In the genomic region with DNA sequence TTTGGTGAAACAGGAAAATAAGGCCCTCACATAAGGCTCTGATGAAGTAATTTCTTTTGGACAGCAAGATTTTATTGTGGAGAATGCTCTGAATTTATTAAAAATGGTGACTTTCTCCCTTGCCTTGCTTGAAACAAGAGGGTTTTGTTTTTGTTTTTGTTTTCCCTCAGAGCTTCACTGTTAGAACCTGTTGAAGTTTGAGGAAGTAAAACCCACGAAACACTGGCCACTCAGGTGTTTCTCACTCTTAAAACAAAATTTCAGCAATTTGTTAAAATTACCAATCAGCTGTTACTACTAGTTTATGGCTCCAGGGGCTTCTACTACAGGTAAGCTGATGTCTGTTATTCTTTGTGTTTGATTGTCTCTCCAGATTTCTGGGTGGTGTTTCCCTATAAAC, we compare ENCODE assay signal across 17 cellular contexts.
A peak's percentile ranks its signal among the peaks of the same experiment; 100 is the strongest.
DNase-seq lines count a peak whose midpoint lies in the region; ATAC-seq and TF ChIP-seq lines count a peak whose summit lies in the region.
"Had no signal": no experiment of that assay in that cellular context is flagged by ENCODE, and none has a peak within 500 bp of the region (broad histone marks: within the 10 kb centered on the region; RNA-seq: fewer than 3 reads in every experiment).

No MANE protein-coding gene starts in this region.

- H4K20me1 ChIP-seq in MM.1S (ENCODE audit: insufficient read depth, low read length) (no peaks in the 10 kb centered on the region), Karpas-422 (ENCODE audit: insufficient read depth, low read depth, low read length) (no peaks in the 10 kb centered on the region)

- DNase-seq in MM.1S (peak; percentile 24), ureter (ENCODE audit: low spot score) (no peak), NCI-H82 treated with DMSO at 0.1 percent for 48 hours (lab: John Stamatoyannopoulos, UW; ENCODE audit: unreplicated experiment) (no peak), Karpas-422 (no peak), tibial artery (no peak)
- DNase-seq: activated effector memory CD4-positive, alpha-beta T cell treated with anti-CD3 and anti-CD28 coated beads, Interleukin-2, amount 50 U/mL, for 16 hours; AML-193; foreskin melanocyte; Kasumi-1; NCI-H1436; psoas muscle; stomach had no signal

- H2AFZ ChIP-seq in MM.1S (ENCODE audit: low read length) = no peak overlapping the region
- H2AFZ ChIP-seq in Karpas-422 (ENCODE audit: low read length) = no peak overlapping the region

- H3K27me3 ChIP-seq in MM.1S (replicated peaks; ENCODE audit: insufficient read depth, low read length) (no peaks in the 10 kb centered on the region), Karpas-422 (ENCODE audit: low read length) (peaks cover 2% of the 10 kb centered on the region; the same call in 1 of the 2 replicates), tibial artery (no peaks in the 10 kb centered on the region)
- H3K27me3 ChIP-seq: stomach had no signal

- H3K36me3 ChIP-seq in MM.1S (replicated peaks; ENCODE audit: insufficient read depth, low read length) = no peaks in the 10 kb centered on the region
- H3K36me3 ChIP-seq in Karpas-422 (ENCODE audit: insufficient read depth, low read length) = no peaks in the 10 kb centered on the region
- H3K36me3 ChIP-seq in tibial artery = no peaks in the 10 kb centered on the region
- H3K36me3 ChIP-seq: stomach had no signal

- H3K9ac ChIP-seq in MM.1S (ENCODE audit: low read length) (no peak overlapping the region), Karpas-422 (ENCODE audit: low read length) (no peak overlapping the region)

- TF ChIP-seq CTCF in MM.1S (IDR thresholded peaks at IDR 0.05; ENCODE audit: low read length) (no peak), tibial artery (IDR thresholded peaks at IDR 0.05) (no peak)

- ATAC-seq in GM18870 (IDR thresholded peaks at IDR 0.05; ENCODE audit: unreplicated experiment) = peak; percentile 38
- ATAC-seq in GM21447 (IDR thresholded peaks at IDR 0.05; ENCODE audit: unreplicated experiment) = peak; percentile 73
- ATAC-seq in HG02981 (IDR thresholded peaks at IDR 0.05; ENCODE audit: unreplicated experiment) = peak; percentile 53
- ATAC-seq: natural killer cell treated with Interleukin-12 subunit alpha and Interleukin-12 subunit beta and Interleukin-15 and Interleukin-18, amount 100 ng/mL, for 72 hours; psoas muscle had no signal

- H3K9me3 ChIP-seq in MM.1S (replicated peaks; ENCODE audit: insufficient read depth, low read length) (no peaks in the 10 kb centered on the region), Karpas-422 (ENCODE audit: low read length) (no peaks in the 10 kb centered on the region), tibial artery (peaks cover 0 to 4% (median 3%) of the 10 kb centered on the region in 3 donors)
- H3K9me3 ChIP-seq: psoas muscle had no signal

- H3K9me2 ChIP-seq in MM.1S (replicated peaks; ENCODE audit: insufficient read depth, low read length) (no peaks in the 10 kb centered on the region), Karpas-422 (replicated peaks; ENCODE audit: insufficient read depth, low read length) (no peaks in the 10 kb centered on the region)

- H3K4me2 ChIP-seq in MM.1S (ENCODE audit: low read depth, low read length) = no peak overlapping the region
- H3K4me2 ChIP-seq in Karpas-422 (ENCODE audit: low read depth, low read length, poor library complexity, severe bottlenecking) = no peak overlapping the region

- peaks cover 6% of the 10 kb centered on the region for H3F3A ChIP-seq in MM.1S (ENCODE audit: insufficient read depth, low read length)

- H3K79me2 ChIP-seq in MM.1S (ENCODE audit: low read length) = no peaks in the 10 kb centered on the region
- H3K79me2 ChIP-seq in Karpas-422 (ENCODE audit: low read length) = no peaks in the 10 kb centered on the region

- H3K27ac ChIP-seq in MM.1S (ENCODE audit: low read length) = no peak overlapping the region
- no peak overlapping the region for H3K27ac ChIP-seq in Karpas-422 (ENCODE audit: low read length)
- H3K27ac ChIP-seq in tibial artery = no peak overlapping the region
- H3K27ac ChIP-seq: psoas muscle, SK-N-MC, stomach had no signal

- H3K4me1 ChIP-seq in MM.1S (ENCODE audit: low read length) = peaks cover 7% of the 10 kb centered on the region; the same call in 1 of the 2 replicates
- no peaks in the 10 kb centered on the region for H3K4me1 ChIP-seq in Karpas-422 (ENCODE audit: low read length)
- H3K4me1 ChIP-seq in tibial artery = no peaks in the 10 kb centered on the region
- H3K4me1 ChIP-seq: psoas muscle, stomach had no signal

- intact Hi-C loops in tibial artery (cut with DNase I; ENCODE audit: low total_unique reads) = no loop called here

- H3K4me3 ChIP-seq in MM.1S (ENCODE audit: low read length) = no peak overlapping the region
- H3K4me3 ChIP-seq in Karpas-422 (ENCODE audit: low read length) = no peak overlapping the region
- no peak overlapping the region for H3K4me3 ChIP-seq in tibial artery
- H3K4me3 ChIP-seq: psoas muscle, SK-N-MC, stomach had no signal
